Comparison of ENCODE assay signal across 9 cellular contexts in the genomic region with DNA sequence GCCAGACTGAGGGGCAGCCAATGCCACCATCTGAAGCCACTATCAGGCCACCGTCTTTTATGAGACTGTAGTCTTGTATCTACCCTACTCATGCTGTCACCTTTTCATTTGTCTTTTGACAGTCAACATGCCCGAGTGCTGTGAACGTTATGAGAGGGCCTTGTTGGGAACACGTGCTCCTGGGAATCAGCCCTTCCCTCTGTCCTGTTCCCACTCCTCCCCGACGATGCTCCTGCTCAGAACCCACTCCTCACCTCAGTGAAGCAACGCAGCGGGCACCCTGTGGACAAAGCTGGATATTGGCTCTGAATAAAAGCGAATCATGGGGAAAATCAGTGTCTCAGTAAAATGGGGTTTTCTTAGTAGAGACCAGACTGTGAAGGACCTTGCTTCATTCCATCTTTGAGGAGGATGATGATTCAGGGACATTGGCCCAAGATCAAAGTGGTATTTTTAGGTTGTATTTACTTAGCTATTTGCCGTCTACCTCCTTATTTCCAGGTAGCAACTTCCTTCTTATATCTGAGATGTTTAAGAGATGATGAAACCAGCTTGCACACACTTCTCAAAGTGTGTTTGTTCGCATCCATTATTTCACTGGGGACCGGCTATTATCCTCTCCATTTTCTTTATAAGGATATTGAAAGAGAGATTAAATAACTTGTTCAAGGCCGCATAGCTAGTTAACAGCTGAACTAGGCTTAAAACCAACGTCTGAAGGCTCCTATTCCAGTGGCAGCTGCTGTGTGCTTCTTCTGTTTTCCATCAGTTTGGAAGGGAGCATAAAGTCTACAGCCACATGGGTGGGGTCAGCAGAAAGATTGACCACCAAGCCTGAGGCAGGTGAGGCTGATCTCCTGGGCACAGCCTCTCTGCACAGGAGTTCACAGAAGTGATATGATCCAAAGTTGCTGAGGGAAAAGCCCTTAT. TPM values are rescaled to one million over a fixed set of nuclear protein-coding genes. Genes with fewer than 3 reads are reported as not detected.
DNase-seq lines count a peak whose midpoint lies in the region; TF ChIP-seq lines count a peak whose summit lies in the region.
"Had no signal": no experiment of that assay in that cellular context is flagged by ENCODE, and none has a peak within 500 bp of the region (broad histone marks: within the 10 kb centered on the region; RNA-seq: fewer than 3 reads in every experiment).

No MANE protein-coding gene starts in this region.

- TF ChIP-seq POLR2A in suprapubic skin (IDR thresholded peaks at IDR 0.05): no peak

- TF ChIP-seq CTCF in suprapubic skin (IDR thresholded peaks at IDR 0.05): no peak

- no peak for TF ChIP-seq EP300 in suprapubic skin (IDR thresholded peaks at IDR 0.05)

- peak overlapping the region; percentile 92 for H3K27ac ChIP-seq in suprapubic skin
- no peak overlapping the region for H3K27ac ChIP-seq in effector memory CD4-positive, alpha-beta T cell (ENCODE audit: insufficient read depth, low read length, poor library complexity, severe bottlenecking)

- H3K4me1 ChIP-seq in suprapubic skin: peaks cover 80% of the 10 kb centered on the region
- peaks cover 34% of the 10 kb centered on the region for H3K4me1 ChIP-seq in effector memory CD4-positive, alpha-beta T cell (ENCODE audit: control insufficient read depth, insufficient read depth, low read length, poor library complexity, severe bottlenecking)

- no peaks in the 10 kb centered on the region for H3K27me3 ChIP-seq in suprapubic skin
- H3K27me3 ChIP-seq in effector memory CD4-positive, alpha-beta T cell (replicated peaks; ENCODE audit: control insufficient read depth, insufficient read depth, low read length, poor library complexity, severe bottlenecking): no peaks in the 10 kb centered on the region

- H3K36me3 ChIP-seq in suprapubic skin: no peaks in the 10 kb centered on the region
- H3K36me3 ChIP-seq in effector memory CD4-positive, alpha-beta T cell (ENCODE audit: control insufficient read depth, insufficient read depth, low read length): no peaks in the 10 kb centered on the region

- DNase-seq in NCI-H2029 (lab: John Stamatoyannopoulos, UW) (peak; percentile 48), astrocyte of the hippocampus (ENCODE audit: low read depth, low spot score) (peak; percentile 23), kidney tubule cell (ENCODE audit: low spot score) (peak; percentile 73), suprapubic skin (ENCODE audit: low spot score in 2 of 2) (peak in 1 of 2 donors; percentile 79), AG20443 (ENCODE audit: low spot score) (no peak)
- DNase-seq in effector memory CD4-positive, alpha-beta T cell: no peak
- DNase-seq in activated T-helper 1 cell treated with anti-CD3 and anti-CD28 coated beads, Interleukin-12 subunit alpha, Interleukin-12 subunit beta, Interleukin-2, Interleukin-4 antibody, amounts not matched to agents 30 ng/mL and 10 ng/mL and 1 ng/mL, durations not matched to agents 14 hours and 24 hours and 36 hours (ENCODE audit: low spot score): no peak
- DNase-seq: activated CD4-positive, alpha-beta T cell treated with anti-CD3 and anti-CD28 coated beads, Interleukin-2, amount 50 U/mL, for 48 hours; cerebellar nuclear complex had no signal

- intact Hi-C loops in activated T-helper 1 cell treated with anti-CD3 and anti-CD28 coated beads, Interleukin-12 subunit alpha, Interleukin-12 subunit beta, Interleukin-2, Interleukin-4 antibody, amounts not matched to agents 30 ng/mL and 10 ng/mL and 1 ng/mL, durations not matched to agents 14 hours and 24 hours and 36 hours (cut with micrococcal nuclease): no loop called here

- peaks cover 2% of the 10 kb centered on the region for H3K36me3 Mint-ChIP-seq in activated T-helper 1 cell treated with anti-CD3 and anti-CD28 coated beads, Interleukin-12 subunit alpha, Interleukin-12 subunit beta, Interleukin-2, Interleukin-4 antibody, amounts not matched to agents 30 ng/mL and 10 ng/mL and 1 ng/mL, durations not matched to agents 14 hours and 24 hours and 36 hours (ENCODE audit: low read depth)

- 64% methylated on average over 14 of the region's 14 CpGs for WGBS in suprapubic skin

- no peaks in the 10 kb centered on the region for H3K9me3 Mint-ChIP-seq in activated T-helper 1 cell treated with anti-CD3 and anti-CD28 coated beads, Interleukin-12 subunit alpha, Interleukin-12 subunit beta, Interleukin-2, Interleukin-4 antibody, amounts not matched to agents 30 ng/mL and 10 ng/mL and 1 ng/mL, durations not matched to agents 14 hours and 24 hours and 36 hours

- no peak overlapping the region for H3K27ac Mint-ChIP-seq in activated T-helper 1 cell treated with anti-CD3 and anti-CD28 coated beads, Interleukin-12 subunit alpha, Interleukin-12 subunit beta, Interleukin-2, Interleukin-4 antibody, amounts not matched to agents 30 ng/mL and 10 ng/mL and 1 ng/mL, durations not matched to agents 14 hours and 24 hours and 36 hours

- H3K27me3 Mint-ChIP-seq in activated T-helper 1 cell treated with anti-CD3 and anti-CD28 coated beads, Interleukin-12 subunit alpha, Interleukin-12 subunit beta, Interleukin-2, Interleukin-4 antibody, amounts not matched to agents 30 ng/mL and 10 ng/mL and 1 ng/mL, durations not matched to agents 14 hours and 24 hours and 36 hours (ENCODE audit: insufficient read depth): peaks cover 2% of the 10 kb centered on the region

- peaks cover 40% of the 10 kb centered on the region for H3K4me1 Mint-ChIP-seq in activated T-helper 1 cell treated with anti-CD3 and anti-CD28 coated beads, Interleukin-12 subunit alpha, Interleukin-12 subunit beta, Interleukin-2, Interleukin-4 antibody, amounts not matched to agents 30 ng/mL and 10 ng/mL and 1 ng/mL, durations not matched to agents 14 hours and 24 hours and 36 hours (ENCODE audit: low read depth)

- H3K4me3 Mint-ChIP-seq in activated T-helper 1 cell treated with anti-CD3 and anti-CD28 coated beads, Interleukin-12 subunit alpha, Interleukin-12 subunit beta, Interleukin-2, Interleukin-4 antibody, amounts not matched to agents 30 ng/mL and 10 ng/mL and 1 ng/mL, durations not matched to agents 14 hours and 24 hours and 36 hours: no peak overlapping the region

- no peak overlapping the region for H3K4me3 ChIP-seq in suprapubic skin
- no peak overlapping the region for H3K4me3 ChIP-seq in effector memory CD4-positive, alpha-beta T cell (ENCODE audit: insufficient read depth, low read depth, low read length, poor library complexity, severe bottlenecking)

- no peaks in the 10 kb centered on the region for H3K9me3 ChIP-seq in suprapubic skin
- H3K9me3 ChIP-seq in effector memory CD4-positive, alpha-beta T cell (ENCODE audit: control insufficient read depth, low read length): no peaks in the 10 kb centered on the region

RNA-seq across cellular contexts. Expression of a gene that starts 43.9 kb away (rescaled TPM):
- total RNA-seq in suprapubic skin: 100 to 1,000 TPM; 147 to 240 (median 215) TPM
- 96.5 and 99.6 TPM in 2 replicates for total RNA-seq in activated T-helper 1 cell treated with anti-CD3 and anti-CD28 coated beads, Interleukin-12 subunit alpha, Interleukin-12 subunit beta, Interleukin-2, Interleukin-4 antibody, amounts not matched to agents 30 ng/mL and 10 ng/mL and 1 ng/mL, durations not matched to agents 14 hours and 24 hours and 36 hours

RNA-seq across cellular contexts. Expression of a gene that starts 50.9 kb away (rescaled TPM):
- 10 to 100 TPM in 1 of 4 donors, 1 to 10 TPM in 3; 4.4 to 12.0 (median 7.5) TPM for total RNA-seq in suprapubic skin
- total RNA-seq in activated T-helper 1 cell treated with anti-CD3 and anti-CD28 coated beads, Interleukin-12 subunit alpha, Interleukin-12 subunit beta, Interleukin-2, Interleukin-4 antibody, amounts not matched to agents 30 ng/mL and 10 ng/mL and 1 ng/mL, durations not matched to agents 14 hours and 24 hours and 36 hours: 7.3 and 8.7 TPM in 2 replicates

Comparison
In these comparisons a context has a peak if more than half of its experiments do, and no peak if none do; other contexts are left out.
1. DNase-seq: peak in NCI-H2029 (single experiment), astrocyte of the hippocampus (single experiment) and kidney tubule cell (single experiment); none in effector memory CD4-positive, alpha-beta T cell (0 of 3), activated T-helper 1 cell treated with anti-CD3 and anti-CD28 coated beads, Interleukin-12 subunit alpha, Interleukin-12 subunit beta, Interleukin-2, Interleukin-4 antibody, amounts not matched to agents 30 ng/mL and 10 ng/mL and 1 ng/mL, durations not matched to agents 14 hours and 24 hours and 36 hours (single experiment) and AG20443 (single experiment).